8 cellular contexts compared by ENCODE assay signal in genomic region chr21:42009831-42010506, GRCh38. TPM values are rescaled to one million over a fixed set of nuclear protein-coding genes. Genes with fewer than 3 reads are reported as not detected.
DNase-seq lines count a peak whose midpoint lies in the region; ATAC-seq and TF ChIP-seq lines count a peak whose summit lies in the region.

Gene ZBTB21 (minus strand): TSS chr21:42010360. CDS start chr21:41994095, 16,265 bp downstream.

- peaks cover 5% of the 10 kb centered on the region for H3K36me3 ChIP-seq in IMR-90 (ENCODE audit: control insufficient read depth, insufficient read depth, low read length)

- intact Hi-C loops in IMR-90 (cut with micrococcal nuclease): loop anchor here (1.0 to 5.0 kb wide), 6 partner anchors 37 to 193 kb away; partner anchors contain the start of gene PRDM15

- H3K27ac ChIP-seq in IMR-90 (ENCODE audit: insufficient read depth, low read length): peak within 1 kb of the TSS; percentile 93

- peak within 1 kb of the TSS; percentile 94 for H2AK9ac ChIP-seq in IMR-90 (replicated peaks; ENCODE audit: low read depth, low read length, poor library complexity)

- H2BK120ac ChIP-seq in IMR-90 (ENCODE audit: low read depth, low read length): peak within 1 kb of the TSS; percentile 64

- peak within 1 kb of the TSS; percentile 80 for H3K56ac ChIP-seq in IMR-90 (ENCODE audit: extremely low read depth, insufficient read depth, low read length)

- H3K4me2 ChIP-seq in IMR-90 (ENCODE audit: low read depth, low read length): peak within 1 kb of the TSS; percentile 92

- H2BK20ac ChIP-seq in IMR-90 (ENCODE audit: low read depth, low read length): peak within 1 kb of the TSS; percentile 20; the same call in 1 of the 2 replicates

- ATAC-seq in GM21526 (IDR thresholded peaks at IDR 0.05; ENCODE audit: low FRiP score, unreplicated experiment) (peak; percentile 46), IMR-90 (ENCODE audit: low read depth) (peak; percentile 89)

- peak within 1 kb of the TSS; percentile 91 for H2BK5ac ChIP-seq in IMR-90 (ENCODE audit: low read depth, low read length, poor library complexity, severe bottlenecking)

- H3K18ac ChIP-seq in IMR-90 (ENCODE audit: low read depth, low read length): peak within 1 kb of the TSS; percentile 25; the same call in 1 of the 2 replicates

- H4K5ac ChIP-seq in IMR-90 (ENCODE audit: low read depth, low read length): peak within 1 kb of the TSS; percentile 62

- peak within 1 kb of the TSS; percentile 71 for H4K91ac ChIP-seq in IMR-90 (ENCODE audit: insufficient read depth, low read depth, low read length)

- H2AFZ ChIP-seq in IMR-90 (replicated peaks; ENCODE audit: low read length, poor library complexity): peak within 1 kb of the TSS; percentile 93

- peak within 1 kb of the TSS; percentile 77 for H3K9ac ChIP-seq in IMR-90 (ENCODE audit: low read depth, low read length)

- H3K4me3 ChIP-seq in IMR-90 (ENCODE audit: insufficient read depth, low read depth, low read length): peak within 1 kb of the TSS; percentile 63
- peak within 1 kb of the TSS; percentile 71 for H3K4me3 ChIP-seq in mononuclear cell (ENCODE audit: low read length)

- H3K23ac ChIP-seq in IMR-90 (ENCODE audit: low read depth, low read length): peak within 1 kb of the TSS; percentile 72; the same call in 1 of the 2 replicates

- POLR2A ChIA-PET in IMR-90 (lab: Charles Lee; ENCODE audit: unreplicated experiment): no interaction called here

- peaks cover 18 to 46% of the 10 kb centered on the region in 2 experiments for H3K79me1 ChIP-seq in IMR-90 (ENCODE audit: low read depth in 1 of 2, low read length in 2 of 2)

- 0% methylated on average over 38 of the region's 75 CpGs; no CpG with 5 or more reads in 1 of the 2 experiments for whole genome bisulfite sequencing in IMR-90 (ENCODE audit: extremely low coverage in 2 of 2, insufficient read length in 1 of 2), 2 experiments

- CTCF ChIA-PET in IMR-90 (lab: Yijun Ruan, JAX): no interaction called here

- H3K4me1 ChIP-seq in IMR-90 (ENCODE audit: control insufficient read depth, insufficient read depth, low read length): peaks cover 4% of the 10 kb centered on the region
- peaks cover 14% of the 10 kb centered on the region for H3K4me1 ChIP-seq in mononuclear cell (ENCODE audit: insufficient read depth, low read length)

- no peak for TF ChIP-seq CTCF in IMR-90 (conservative IDR thresholded peaks at IDR 0.05; ENCODE audit: low read depth, low read length)

- H3K9me3 ChIP-seq in IMR-90 (ENCODE audit: control insufficient read depth, insufficient read depth, low read length) (peaks cover 4% of the 10 kb centered on the region; the same call in 1 of the 2 replicates), mononuclear cell (ENCODE audit: low read depth, low read length) (no peaks in the 10 kb centered on the region)

- BruUV-seq in IMR-90 (replicated peaks; lab: Mats Ljungman, UMichigan): no TSS peak

- in situ Hi-C loops in IMR-90 (cut with MboI; ENCODE audit: low sequenced_read_pairs): no loop called here

- peak within 1 kb of the TSS; percentile 17; the same call in 1 of the 3 replicates for H2BK15ac ChIP-seq in IMR-90 (ENCODE audit: low read depth, low read length)

- peak within 1 kb of the TSS; percentile 84 for H3K4ac ChIP-seq in IMR-90 (ENCODE audit: low read depth, low read length)

- H3K27me3 ChIP-seq in IMR-90 (ENCODE audit: control insufficient read depth, insufficient read depth, low read length) (no peaks in the 10 kb centered on the region), mononuclear cell (ENCODE audit: insufficient read depth, low read length) (no peaks in the 10 kb centered on the region)

- H3K9me1 ChIP-seq in IMR-90 (ENCODE audit: insufficient read depth, low read length): peaks cover 11% of the 10 kb centered on the region

- H4K8ac ChIP-seq in IMR-90 (ENCODE audit: low read depth in 2 of 2, low read length in 2 of 2): peak within 1 kb of the TSS; percentile 60 to 87

- H2AK5ac ChIP-seq in IMR-90 (ENCODE audit: low read depth, low read length): peak within 1 kb of the TSS; percentile 75; the same call in 1 of the 2 replicates

- TF ChIP-seq RAD21 in IMR-90 (IDR thresholded peaks at IDR 0.05; ENCODE audit: low read length): no peak

- TF ChIP-seq POLR2A in IMR-90 (IDR thresholded peaks at IDR 0.05; ENCODE audit: low read depth, low read length): peak; percentile 80

- peak; percentile 98 for DNase-seq in D341Med (ENCODE audit: low spot score)
- peak; percentile 97 for DNase-seq in IMR-90
- peak; percentile 100 for DNase-seq in OCI-M1 (lab: John Stamatoyannopoulos, UW)
- DNase-seq in activated T-cell treated with anti-CD3 and anti-CD28 coated beads for 24 hours (ENCODE audit: low read depth): peak; percentile 98
- peak; percentile 89 for DNase-seq in epidermal melanocyte (ENCODE audit: insufficient read length, low spot score)
- peak; percentile 96 to 98 for DNase-seq in stimulated activated CD8-positive, alpha-beta memory T cell treated with anti-CD3 and anti-CD28 coated beads, Interleukin-4, amount 100 ng/mL, for 1 hour (ENCODE audit: low read depth in 2 of 2, low spot score in 1 of 2)

- no peaks in the 10 kb centered on the region for H4K20me1 ChIP-seq in IMR-90 (ENCODE audit: insufficient read depth, low read length)

- dilution Hi-C loops in IMR-90 (cut with HindIII; ENCODE audit: low sequenced_read_pairs, unreplicated experiment): no loop called here

- peak within 1 kb of the TSS; percentile 80 for H3K14ac ChIP-seq in IMR-90 (replicated peaks; ENCODE audit: low read depth, low read length)

TF ChIP-seq in IMR-90, 13 proteins besides CTCF, POLR2A, EP300 and RAD21:
- TF ChIP-seq FOS (IDR thresholded peaks at IDR 0.05; ENCODE audit: low read depth, low read length): 0 out of 2 replicates have a peak, but pooled peaks have one; percentile 39
- TF ChIP-seq RCOR1 (IDR thresholded peaks at IDR 0.05; ENCODE audit: insufficient replicate concordance, low read length): peak; percentile 38
- TF ChIP-seq MAFK (IDR thresholded peaks at IDR 0.05; ENCODE audit: low read depth, low read length): no peak
- peak; percentile 17; the same call in 1 of the 2 replicates for TF ChIP-seq MAZ (IDR thresholded peaks at IDR 0.05; ENCODE audit: borderline replicate concordance, low read depth, low read length)
- TF ChIP-seq USF2 (IDR thresholded peaks at IDR 0.05; ENCODE audit: low read depth, low read length): peak; percentile 87
- no peak for TF ChIP-seq NFE2L2 (IDR thresholded peaks at IDR 0.05; ENCODE audit: low read depth, low read length)
- TF ChIP-seq CEBPB (IDR thresholded peaks at IDR 0.05; ENCODE audit: low read depth, low read length): 0 out of 2 replicates have a peak, but pooled peaks have one; percentile 0
- peak; percentile 96 for TF ChIP-seq BHLHE40 (IDR thresholded peaks at IDR 0.05; ENCODE audit: low read depth, low read length)
- TF ChIP-seq CHD1 (IDR thresholded peaks at IDR 0.05; ENCODE audit: low read depth, low read length): no peak; the same call in 1 of the 2 replicates

RNA-seq across cellular contexts. Expression of gene ZBTB21, which starts in this region (rescaled TPM):
- total RNA-seq in IMR-90 (2012; rRNA removed): 12.0 and 13.6 TPM in 2 replicates
- polyA plus RNA-seq in IMR-90 (2012; rRNA removed): 6.8 and 7.8 TPM in 2 replicates
- 2.4 and 2.8 TPM in 2 replicates for polyA plus RNA-seq in IMR-90 (2012; cell fraction: cytosol; rRNA removed)
- polyA plus RNA-seq in IMR-90 (2012; cell fraction: nucleus; rRNA removed; ENCODE audit: low replicate concordance): 4.6 and 22.7 TPM in 2 replicates
- 60.4 TPM for total RNA-seq in mononuclear cell

Comparison
In these comparisons a context has a peak if more than half of its experiments do, and no peak if none do; other contexts are left out.
1. Peak in every context shown above with its lines: DNase-seq, ATAC-seq, H3K4me3 ChIP-seq and H3K27ac ChIP-seq.